26 cellular contexts compared by ENCODE assay signal in genomic region chr21:45601551-45601950, GRCh38. TPM values are rescaled to one million over a fixed set of nuclear protein-coding genes. Genes with fewer than 3 reads are reported as not detected.
A peak's percentile ranks its signal among the peaks of the same experiment; 100 is the strongest.
DNase-seq lines count a peak whose midpoint lies in the region; ATAC-seq, FAIRE-seq and TF ChIP-seq lines count a peak whose summit lies in the region.
"Had no signal": no experiment of that assay in that cellular context is flagged by ENCODE, and none has a peak within 500 bp of the region (broad histone marks: within the 10 kb centered on the region; RNA-seq: fewer than 3 reads in every experiment).

No MANE protein-coding gene starts in this region.

- peaks cover 25% of the 10 kb centered on the region for H3K36me3 Mint-ChIP-seq in WTC11

- POLR2A ChIA-PET in WTC11 (lab: Charles Lee): no interaction called here

- peak; percentile 44 for DNase-seq in activated CD8-positive, alpha-beta memory T cell treated with anti-CD3 and anti-CD28 coated beads for 24 hours
- no peak for DNase-seq in activated CD8-positive, alpha-beta memory T cell treated with anti-CD3 and anti-CD28 coated beads, Interleukin-2, amount 50 U/mL, for 48 hours
- DNase-seq in WTC11 (ENCODE audit: low spot score): peak; percentile 4
- DNase-seq in kidney: peak; percentile 43
- DNase-seq in spleen: peak; percentile 59
- DNase-seq in nucleus accumbens (lab: John Stamatoyannopoulos, UW): no peak
- no peak for DNase-seq in stimulated activated CD4-positive, alpha-beta T cell treated with anti-CD3 and anti-CD28 coated beads, Interleukin-15, amount 100 ng/mL, for 24 hours
- DNase-seq in stimulated activated CD4-positive, alpha-beta T cell treated with anti-CD3 and anti-CD28 coated beads, Interleukin-12 subunit alpha, Interleukin-12 subunit beta, amount 100 ng/mL, for 4 hours: no peak
- DNase-seq: 8988T; CD4-positive, alpha-beta memory T cell; DND-41; H7; HFFc6; NCI-H1092 treated with DMSO at 0.1 percent for 48 hours; NCI-H1436 treated with DMSO at 0.1 percent for 48 hours; NCI-H1930; NCI-H2227 treated with DMSO at 0.1 percent for 48 hours; NCI-H510A treated with DMSO at 0.1 percent for 48 hours; NCI-H748 treated with DMSO at 0.1 percent for 48 hours; SHP77 treated with DMSO at 0.1 percent for 48 hours had no signal

- no peak overlapping the region for H3K9ac ChIP-seq in kidney (ENCODE audit: low read length in 2 of 2)
- H3K9ac ChIP-seq: BLaER1 treated with 17β-estradiol and CSF1 and Interleukin-3, amounts not matched to agents 10 nM and 100 nM; KMS-11 had no signal

- peaks cover 27% of the 10 kb centered on the region for H3K27me3 Mint-ChIP-seq in WTC11 (ENCODE audit: low read depth)

- no peaks in the 10 kb centered on the region for H3K36me3 ChIP-seq in kidney (ENCODE audit: control insufficient read depth in 1 of 2, insufficient read depth in 2 of 2, low read length in 2 of 2)
- H3K36me3 ChIP-seq in spleen: no peaks in the 10 kb centered on the region
- H3K36me3 ChIP-seq: BLaER1 treated with 17β-estradiol and CSF1 and Interleukin-3, amounts not matched to agents 10 nM and 100 nM had no signal

- H3K9me3 ChIP-seq in kidney (ENCODE audit: control insufficient read depth in 1 of 2, low read length in 2 of 2): peaks cover 2 to 18% of the 10 kb centered on the region in 2 donors
- peaks cover 0 to 44% (median 26%) of the 10 kb centered on the region in 8 donors for H3K9me3 ChIP-seq in spleen

- no peak for FAIRE-seq in kidney (lab: Jason Lieb, UNC)
- FAIRE-seq: GM12878 had no signal

- H3K4me1 ChIP-seq in kidney (ENCODE audit: control insufficient read depth in 1 of 2, insufficient read depth in 1 of 2, low read depth in 1 of 2, low read length in 2 of 2): no peaks in the 10 kb centered on the region
- peaks cover 0 to 6% (median 4%) of the 10 kb centered on the region in 6 donors for H3K4me1 ChIP-seq in spleen
- H3K4me1 ChIP-seq: Caco-2 had no signal

- H3K4me1 Mint-ChIP-seq in WTC11: no peaks in the 10 kb centered on the region

- H3K4me3 Mint-ChIP-seq in WTC11: no peak overlapping the region
- H3K4me3 Mint-ChIP-seq: CD4-positive, alpha-beta memory T cell; HFFc6 had no signal

- intact Hi-C loops in kidney (cut with DNase I) (no loop called here), spleen (cut with DNase I; ENCODE audit: low total_unique reads) (no loop called here)

- TF ChIP-seq POLR2A in spleen (IDR thresholded peaks at IDR 0.05): no peak

- H3K9me3 Mint-ChIP-seq in WTC11: peaks cover 41% of the 10 kb centered on the region

- no peak overlapping the region for H3K27ac Mint-ChIP-seq in WTC11
- H3K27ac Mint-ChIP-seq: CD4-positive, alpha-beta memory T cell; HFFc6 had no signal

- H3K27me3 ChIP-seq in spleen (replicated peaks in 1 of 7): no peaks in the 10 kb centered on the region
- H3K27me3 ChIP-seq: BLaER1 treated with 17β-estradiol and CSF1 and Interleukin-3, amounts not matched to agents 10 nM and 100 nM had no signal

- H3K4me3 ChIP-seq in kidney (ENCODE audit: low read length in 2 of 2) (no peak overlapping the region), spleen (no peak overlapping the region)
- H3K4me3 ChIP-seq: BLaER1 treated with 17β-estradiol and CSF1 and Interleukin-3, amounts not matched to agents 10 nM and 100 nM; GM12878 had no signal

- H3K27ac ChIP-seq in kidney (ENCODE audit: low read depth in 2 of 2, low read length in 2 of 2) (no peak overlapping the region), spleen (no peak overlapping the region)
- H3K27ac ChIP-seq: BLaER1 treated with 17β-estradiol and CSF1 and Interleukin-3, amounts not matched to agents 10 nM and 100 nM; KMS-11; RWPE1 had no signal

- no peak for ATAC-seq in WTC11
- ATAC-seq: GM12878 had no signal

- no peak for TF ChIP-seq CTCF in WTC11 (IDR thresholded peaks at IDR 0.05)
- TF ChIP-seq CTCF in kidney (IDR thresholded peaks at IDR 0.05; ENCODE audit: borderline replicate concordance, extremely low read depth, insufficient read depth): no peak
- no peak for TF ChIP-seq CTCF in spleen (IDR thresholded peaks at IDR 0.05 in 8 of 11, conservative IDR thresholded peaks at IDR 0.05 in 3 of 11)

- CTCF ChIA-PET in WTC11 (lab: Charles Lee): interaction anchor here (1.2 kb wide), 1 partner anchor 9 kb away, joined by 3 read pairs; no protein-coding TSS in a partner anchor

- WGBS in spleen, 5 donors: 84 to 91% (median 88%) methylated on average over 7 to 10 of the region's 10 CpGs

TF ChIP-seq in WTC11, 78 proteins besides CTCF, POLR2A, EP300 and RAD21 (continues in another document):
- TF ChIP-seq MLX (CRISPR knock-in tag; IDR thresholded peaks at IDR 0.05) (no peak), JAZF1 (CRISPR knock-in tag; IDR thresholded peaks at IDR 0.05) (no peak), ARID4B (CRISPR knock-in tag; IDR thresholded peaks at IDR 0.05; ENCODE audit: borderline replicate concordance) (no peak), ZNF281 (CRISPR knock-in tag; IDR thresholded peaks at IDR 0.05) (no peak), ZNF423 (CRISPR knock-in tag; IDR thresholded peaks at IDR 0.05) (no peak), CDX4 (CRISPR knock-in tag; IDR thresholded peaks at IDR 0.05; ENCODE audit: borderline replicate concordance) (no peak)

RNA-seq across cellular contexts. Expression of gene PCBP3, which starts 42.0 kb away (rescaled TPM):
- 8.5 to 14.0 TPM (median 11.8 TPM) in 3 replicates for total RNA-seq in WTC11 (2021)
- total RNA-seq in kidney: 5.4 TPM
- polyA plus RNA-seq in kidney (ENCODE audit: insufficient read depth, low read depth, low replicate concordance): 2.3 TPM
- total RNA-seq in spleen: 10 to 100 TPM in 6 of 7 donors, 1 to 10 TPM in 1; 5.8 to 31.6 (median 18.4) TPM
- polyA plus RNA-seq in spleen: 10 to 100 TPM in 2 of 3 donors, 1 to 10 TPM in 1; 4.2 to 16.4 (median 10.5) TPM
- total RNA-seq: HFFc6, HT1080 had no signal

RNA-seq across cellular contexts. Expression of gene SLC19A1, which starts 59.3 kb away (rescaled TPM):
- total RNA-seq in WTC11 (2021) (27.7 to 29.8 TPM (median 28.3 TPM) in 3 replicates), kidney (7.2 TPM), spleen (10 to 100 TPM; 21.6 to 52.8 (median 35.0) TPM)
- polyA plus RNA-seq in kidney (ENCODE audit: insufficient read depth, low read depth, low replicate concordance) (5.1 TPM), spleen (10 to 100 TPM in 2 of 3 donors, 1 to 10 TPM in 1; 7.5 to 17.6 (median 13.3) TPM)

Comparison
In these comparisons a context has a peak if more than half of its experiments do, and no peak if none do; other contexts are left out.
1. DNase-seq: peak in activated CD8-positive, alpha-beta memory T cell treated with anti-CD3 and anti-CD28 coated beads for 24 hours (single experiment), WTC11 (single experiment), kidney (single experiment) and spleen (single experiment); none in activated CD8-positive, alpha-beta memory T cell treated with anti-CD3 and anti-CD28 coated beads, Interleukin-2, amount 50 U/mL, for 48 hours (single experiment), nucleus accumbens (0 of 56), stimulated activated CD4-positive, alpha-beta T cell treated with anti-CD3 and anti-CD28 coated beads, Interleukin-15, amount 100 ng/mL, for 24 hours (single experiment) and stimulated activated CD4-positive, alpha-beta T cell treated with anti-CD3 and anti-CD28 coated beads, Interleukin-12 subunit alpha, Interleukin-12 subunit beta, amount 100 ng/mL, for 4 hours (single experiment).